Comparison of ENCODE assay signal across 12 cellular contexts in the genomic region with DNA sequence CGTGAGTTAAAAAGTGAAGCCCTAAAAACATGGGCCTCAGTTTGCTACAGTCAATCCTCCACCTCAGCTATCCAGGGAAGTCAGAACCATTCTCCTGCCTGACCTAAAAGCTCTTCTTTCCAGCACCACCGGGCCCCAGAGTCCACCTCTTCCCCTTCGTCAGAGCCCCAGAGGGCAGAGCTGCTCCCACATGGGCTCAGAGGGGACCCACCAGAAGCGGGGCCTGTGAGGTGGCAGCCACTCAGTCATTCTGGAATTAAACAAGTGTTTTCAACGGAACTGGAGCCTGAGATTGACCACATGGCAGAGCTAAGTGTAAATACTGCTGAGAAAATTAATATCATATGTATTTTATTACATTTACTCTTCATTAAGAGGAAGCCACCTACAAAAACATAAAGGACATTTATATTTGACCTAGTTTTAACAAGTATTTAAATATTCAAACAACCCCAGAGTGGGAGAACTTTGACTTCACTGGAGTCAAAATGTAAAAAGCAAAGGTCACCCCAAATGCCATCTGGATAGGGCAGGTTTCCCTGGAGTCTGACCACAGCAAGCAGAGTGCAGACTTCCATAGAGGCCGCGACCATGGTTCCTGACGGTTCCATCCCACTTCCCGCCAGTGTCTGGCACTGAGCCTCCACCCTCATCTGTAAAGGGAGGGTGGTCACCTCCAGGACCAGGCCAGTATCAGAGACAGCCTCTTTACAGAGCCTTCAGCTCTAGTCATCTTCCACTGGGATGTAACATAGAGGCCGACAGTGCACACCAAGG. TPM values are rescaled to one million over a fixed set of nuclear protein-coding genes. Genes with fewer than 3 reads are reported as not detected.
DNase-seq lines count a peak whose midpoint lies in the region; ATAC-seq and TF ChIP-seq lines count a peak whose summit lies in the region.
"Had no signal": no experiment of that assay in that cellular context is flagged by ENCODE, and none has a peak within 500 bp of the region (broad histone marks: within the 10 kb centered on the region; RNA-seq: fewer than 3 reads in every experiment).

No MANE protein-coding gene starts in this region.

- H3K27ac ChIP-seq in BLaER1 (0 out of 2 replicates have a peak overlapping the region, but pooled peaks have one; percentile 11), GM23248 (no peak overlapping the region), muscle layer of duodenum (ENCODE audit: low read length) (peak overlapping the region; percentile 8), uterus (no peak overlapping the region)
- H3K27ac ChIP-seq: body of pancreas, left lung had no signal

- H3K36me3 ChIP-seq in BLaER1 (peaks cover 21% of the 10 kb centered on the region), GM23248 (ENCODE audit: low read depth) (no peaks in the 10 kb centered on the region), muscle layer of duodenum (ENCODE audit: control insufficient read depth in 1 of 2, insufficient read depth in 2 of 2, low read length in 2 of 2) (peaks cover 5 to 18% of the 10 kb centered on the region in 2 donors), uterus (no peaks in the 10 kb centered on the region)

- H3K27me3 ChIP-seq in BLaER1 (no peaks in the 10 kb centered on the region), GM23248 (replicated peaks; ENCODE audit: insufficient read depth) (no peaks in the 10 kb centered on the region), muscle layer of duodenum (ENCODE audit: low read depth, low read length) (no peaks in the 10 kb centered on the region), uterus (no peaks in the 10 kb centered on the region)
- H3K27me3 ChIP-seq: body of pancreas, left lung had no signal

- H3K4me3 Mint-ChIP-seq in activated naive CD8-positive, alpha-beta T cell treated with anti-CD3 and anti-CD28 coated beads for 36 hours: peak overlapping the region; percentile 78

- 0 out of 2 replicates have a peak, but pooled peaks cover 4% of the 10 kb centered on the region for H3F3A ChIP-seq in GM23248 (ENCODE audit: insufficient read depth)

- H3K27me3 Mint-ChIP-seq in activated naive CD8-positive, alpha-beta T cell treated with anti-CD3 and anti-CD28 coated beads for 36 hours: no peaks in the 10 kb centered on the region

- H3K4me2 ChIP-seq in BLaER1 (peak overlapping the region; percentile 89), GM23248 (ENCODE audit: unreplicated experiment) (no peak overlapping the region)

- H3K27ac Mint-ChIP-seq in activated naive CD8-positive, alpha-beta T cell treated with anti-CD3 and anti-CD28 coated beads for 36 hours: peak overlapping the region; percentile 45

- peaks cover 19% of the 10 kb centered on the region for H3K4me1 Mint-ChIP-seq in activated naive CD8-positive, alpha-beta T cell treated with anti-CD3 and anti-CD28 coated beads for 36 hours

- 0 out of 2 replicates have a peak overlapping the region, but pooled peaks have one; percentile 11 for H3K4me3 ChIP-seq in BLaER1
- H3K4me3 ChIP-seq in GM23248: 0 out of 2 replicates have a peak overlapping the region, but pooled peaks have one; percentile 15
- H3K4me3 ChIP-seq in muscle layer of duodenum (ENCODE audit: low read depth in 1 of 2, low read length in 2 of 2): no peak overlapping the region
- H3K4me3 ChIP-seq in uterus: no peak overlapping the region
- H3K4me3 ChIP-seq: body of pancreas had no signal

- peak; percentile 16 for DNase-seq in GM23248
- no peak for DNase-seq in activated naive CD8-positive, alpha-beta T cell treated with anti-CD3 and anti-CD28 coated beads for 36 hours
- no peak for DNase-seq in NCI-H526 treated with DMSO at 0.1 percent for 48 hours (lab: John Stamatoyannopoulos, UW)
- DNase-seq in NCI-H187 treated with DMSO at 0.1 percent for 48 hours (lab: John Stamatoyannopoulos, UW): no peak
- no peak for DNase-seq in uterus
- DNase-seq: GOT3, left lung, NCI-H1105 treated with DMSO at 0.1 percent for 48 hours had no signal

- no peak for ATAC-seq in GM18909 (IDR thresholded peaks at IDR 0.05; ENCODE audit: poor library complexity, unreplicated experiment)
- ATAC-seq: body of pancreas had no signal

- H3K4me1 ChIP-seq in BLaER1 (peaks cover 74% of the 10 kb centered on the region), GM23248 (ENCODE audit: insufficient read depth) (peaks cover 13% of the 10 kb centered on the region), muscle layer of duodenum (ENCODE audit: control insufficient read depth in 1 of 2, insufficient read depth in 2 of 2, low read length in 2 of 2) (peaks cover 4 to 19% of the 10 kb centered on the region in 2 donors), uterus (peaks cover 0 to 9% of the 10 kb centered on the region in 2 donors)

- H3K9me3 Mint-ChIP-seq in activated naive CD8-positive, alpha-beta T cell treated with anti-CD3 and anti-CD28 coated beads for 36 hours: peaks cover 4% of the 10 kb centered on the region

- intact Hi-C loops in uterus (cut with DNase I; ENCODE audit: low total_unique reads): loop anchor here (5.0 kb wide), 1 partner anchor 56 kb away; a partner anchor contains a TSS

- TF ChIP-seq POLR2A in uterus (IDR thresholded peaks at IDR 0.05): no peak

- no peaks in the 10 kb centered on the region for H3K9me2 ChIP-seq in GM23248 (ENCODE audit: insufficient read depth)

- no peak overlapping the region for H3K9ac ChIP-seq in BLaER1
- H3K9ac ChIP-seq in GM23248: no peak overlapping the region

- peaks cover 11% of the 10 kb centered on the region for H3K9me3 ChIP-seq in BLaER1
- H3K9me3 ChIP-seq in GM23248 (ENCODE audit: low read depth): no peaks in the 10 kb centered on the region
- H3K9me3 ChIP-seq in muscle layer of duodenum (ENCODE audit: control insufficient read depth in 1 of 2, low read length in 2 of 2): peaks cover 0 to 11% of the 10 kb centered on the region in 2 donors
- no peaks in the 10 kb centered on the region for H3K9me3 ChIP-seq in uterus
- H3K9me3 ChIP-seq: body of pancreas had no signal

- H3K36me3 Mint-ChIP-seq in activated naive CD8-positive, alpha-beta T cell treated with anti-CD3 and anti-CD28 coated beads for 36 hours: peaks cover 8% of the 10 kb centered on the region

- in situ Hi-C loops in GM23248 (cut with MboI): no loop called here

- peaks cover 64% of the 10 kb centered on the region for H3K79me2 ChIP-seq in GM23248 (ENCODE audit: insufficient read depth)

- H4K20me1 ChIP-seq in BLaER1: peaks cover 65% of the 10 kb centered on the region
- H4K20me1 ChIP-seq in GM23248 (ENCODE audit: insufficient read depth): 0 out of 2 replicates have a peak, but pooled peaks cover 10% of the 10 kb centered on the region

- 71% methylated on average over 9 to 10 of the region's 10 CpGs for WGBS in GM23248 (ENCODE audit: low coverage in 1 of 2, low lambda C conversion rate in 2 of 2, missing lambda C conversion rate in 2 of 2), 2 experiments

- H2AFZ ChIP-seq in GM23248: no peak overlapping the region

- no peak for TF ChIP-seq CTCF in uterus (IDR thresholded peaks at IDR 0.05)

RNA-seq across cellular contexts. Expression of a gene that starts 1.8 kb away (rescaled TPM):
- total RNA-seq in GM23248 (2014; rRNA removed; shearing (Covaris generic)): 97.3 and 110 TPM in 2 replicates
- polyA plus RNA-seq in GM23248 (2016; fragmentation: Nextera tagmentation; extraction: Ambion mirVana): 178 TPM in 2 replicates
- 10 to 100 TPM; 90.5 to 92.5 TPM for total RNA-seq in activated naive CD8-positive, alpha-beta T cell treated with anti-CD3 and anti-CD28 coated beads for 36 hours
- 10 to 100 TPM; 62.6 to 88.4 (median 67.4) TPM for total RNA-seq in uterus

RNA-seq across cellular contexts. Expression of a gene that starts 14.4 kb away (rescaled TPM):
- 39.1 and 48.6 TPM in 2 replicates for total RNA-seq in GM23248 (2014; rRNA removed; shearing (Covaris generic))
- 62.3 and 64.4 TPM in 2 replicates for polyA plus RNA-seq in GM23248 (2016; fragmentation: Nextera tagmentation; extraction: Ambion mirVana)
- total RNA-seq in activated naive CD8-positive, alpha-beta T cell treated with anti-CD3 and anti-CD28 coated beads for 36 hours: 100 to 1,000 TPM; 115 to 124 TPM
- total RNA-seq in uterus: 10 to 100 TPM; 38.4 to 75.1 (median 67.4) TPM

RNA-seq across cellular contexts. Expression of a gene that starts 57.5 kb away (rescaled TPM):
- 680 and 814 TPM in 2 replicates for total RNA-seq in GM23248 (2014; rRNA removed; shearing (Covaris generic))
- 676 and 703 TPM in 2 replicates for polyA plus RNA-seq in GM23248 (2016; fragmentation: Nextera tagmentation; extraction: Ambion mirVana)
- 10 to 100 TPM; 40.3 to 44.7 TPM for total RNA-seq in activated naive CD8-positive, alpha-beta T cell treated with anti-CD3 and anti-CD28 coated beads for 36 hours
- 100 to 1,000 TPM; 108 to 202 (median 146) TPM for total RNA-seq in uterus

Comparison
In these comparisons a context has a peak if more than half of its experiments do, and no peak if none do; other contexts are left out.
1. H3K27ac ChIP-seq: peak in BLaER1 (single experiment) and muscle layer of duodenum (single experiment); none in GM23248 (single experiment) and uterus (0 of 2).
2. H3K4me3 ChIP-seq: peak in BLaER1 (single experiment) and GM23248 (single experiment); none in muscle layer of duodenum (0 of 2) and uterus (0 of 2).